Comparison of ENCODE assay signal across 7 cellular contexts in the genomic region with DNA sequence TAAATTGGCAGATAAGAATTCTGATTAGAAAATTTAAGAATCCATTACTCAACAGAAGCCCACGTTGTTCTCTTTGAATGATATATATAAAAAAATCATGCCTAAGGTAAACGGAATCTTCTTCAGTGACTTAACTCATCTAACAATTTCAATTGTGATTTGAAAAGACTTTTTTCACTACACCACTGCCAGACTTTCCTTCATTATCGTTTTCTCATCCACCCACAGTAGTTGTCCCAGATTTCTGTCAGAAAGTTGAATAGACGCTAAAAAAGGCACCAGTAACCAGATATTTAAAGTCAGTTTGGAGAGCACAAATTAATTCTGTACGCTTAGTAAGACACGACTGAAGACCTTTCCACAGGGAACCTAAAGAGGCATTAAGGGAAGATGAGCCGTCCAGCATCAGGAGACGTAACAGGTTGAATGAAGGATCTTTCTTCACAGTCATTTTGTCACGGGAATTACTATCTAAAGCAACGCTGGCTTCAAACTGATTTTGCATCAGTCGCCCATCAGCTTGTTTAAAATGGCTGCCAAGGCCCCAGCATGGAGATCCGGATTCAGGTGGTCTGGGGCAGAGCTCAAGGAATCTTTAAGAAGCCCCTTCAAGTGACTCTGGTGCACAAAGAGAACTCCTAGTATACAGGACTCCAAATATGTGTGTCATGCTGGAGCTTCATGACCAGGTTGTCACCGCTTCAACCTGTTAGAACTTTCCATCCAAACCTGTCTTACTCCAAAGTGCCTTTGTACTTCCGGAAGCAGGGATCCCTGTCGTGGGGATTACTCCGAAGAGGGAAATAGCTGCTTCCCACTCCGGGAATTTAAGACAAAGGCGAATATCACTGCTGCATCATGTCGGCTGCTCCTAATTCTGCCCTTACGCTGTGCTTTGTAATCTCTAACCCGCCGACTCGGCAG. TPM values are rescaled to one million over a fixed set of nuclear protein-coding genes. Genes with fewer than 3 reads are reported as not detected.
DNase-seq lines count a peak whose midpoint lies in the region; ATAC-seq and TF ChIP-seq lines count a peak whose summit lies in the region.

No MANE protein-coding gene starts in this region.

- TF ChIP-seq CTCF in GM12864 (IDR thresholded peaks at IDR 0.05; ENCODE audit: low read depth, low read length, missing control alignments) (no peak), mammary epithelial cell (conservative IDR thresholded peaks at IDR 0.05 in 1 of 2, IDR thresholded peaks at IDR 0.05 in 1 of 2; ENCODE audit: extremely low read depth in 1 of 2, insufficient read depth in 1 of 2, low read depth in 1 of 2, low read length in 2 of 2) (no peak), liver (IDR thresholded peaks at IDR 0.05; ENCODE audit: low read depth, low read length, missing input control) (no peak), testis (IDR thresholded peaks at IDR 0.05) (no peak)

- H3K4me3 ChIP-seq in GM12864 (ENCODE audit: low read depth, low read length): peak overlapping the region; percentile 86
- peak overlapping the region; percentile 86 to 94 (median 86) for H3K4me3 ChIP-seq in mammary epithelial cell (replicated peaks in 1 of 3; ENCODE audit: insufficient read depth in 1 of 3, low read depth in 2 of 3, low read length in 3 of 3)
- H3K4me3 ChIP-seq in liver (ENCODE audit: low read depth in 1 of 3, low read length in 3 of 3): peak overlapping the region; percentile 77 to 88 (median 77)
- peak overlapping the region; percentile 86 to 90 for H3K4me3 ChIP-seq in testis

- DNase-seq in GM12864 (ENCODE audit: low read depth) (no peak), NCI-H2227 treated with DMSO at 0.1 percent for 48 hours (lab: John Stamatoyannopoulos, UW) (peak; percentile 31), mammary epithelial cell (peak; percentile 39), testis (peak; percentile 57), sciatic nerve (ENCODE audit: low spot score) (no peak), HPDE6-E6E7 (ENCODE audit: extremely low spot score) (no peak)

- WGBS in mammary epithelial cell (ENCODE audit: low coverage, missing lambda C conversion rate): 6% methylated on average over 20 of the region's 23 CpGs
- WGBS in liver: 16% methylated on average over 23 of the region's 23 CpGs
- WGBS in testis, 2 donors: 20 to 21% methylated on average over 23 of the region's 23 CpGs

- in situ Hi-C loops in mammary epithelial cell (cut with MboI; ENCODE audit: low sequenced_read_pairs in 2 of 2): no loop called here

- H3K27ac ChIP-seq in mammary epithelial cell (ENCODE audit: insufficient read depth, low read depth, low read length) (peak overlapping the region; percentile 93), liver (ENCODE audit: low read depth in 1 of 2, low read length in 2 of 2) (peak overlapping the region; percentile 93 to 95), testis (peak overlapping the region; percentile 93 to 95)

- intact Hi-C loops in mammary epithelial cell (cut with micrococcal nuclease) (no loop called here), testis (cut with DNase I; ENCODE audit: low total_unique reads) (no loop called here), sciatic nerve (cut with DNase I) (no loop called here)

- H3K27me3 ChIP-seq in mammary epithelial cell (ENCODE audit: insufficient read depth, low read length) (no peaks in the 10 kb centered on the region), liver (ENCODE audit: control insufficient read depth in 4 of 4, insufficient read depth in 4 of 4, low read length in 3 of 4) (no peaks in the 10 kb centered on the region), testis (no peaks in the 10 kb centered on the region)

- BruUV-seq in mammary epithelial cell (replicated peaks; lab: Mats Ljungman, UMichigan): no TSS peak

- H3K79me2 ChIP-seq in mammary epithelial cell (ENCODE audit: insufficient read depth, low read length): peaks cover 52% of the 10 kb centered on the region

- H3K4me2 ChIP-seq in mammary epithelial cell (ENCODE audit: insufficient read depth, low read depth, low read length): peak overlapping the region; percentile 93

- peak overlapping the region; percentile 98 for H2AFZ ChIP-seq in mammary epithelial cell (ENCODE audit: low read depth, low read length)

- no peak for TF ChIP-seq RAD21 in liver (IDR thresholded peaks at IDR 0.05)

- no peaks in the 10 kb centered on the region for H4K20me1 ChIP-seq in mammary epithelial cell (ENCODE audit: insufficient read depth, low read length)

- H3K4me1 ChIP-seq in mammary epithelial cell (ENCODE audit: insufficient read depth, low read length): peaks cover 14% of the 10 kb centered on the region
- peaks cover 2 to 44% (median 21%) of the 10 kb centered on the region in 4 donors for H3K4me1 ChIP-seq in liver (ENCODE audit: control insufficient read depth in 4 of 4, insufficient read depth in 4 of 4, low read length in 3 of 4)
- peaks cover 15% of the 10 kb centered on the region for H3K4me1 ChIP-seq in testis

- no peak for TF ChIP-seq POLR2A in testis (IDR thresholded peaks at IDR 0.05)

- H3K9me3 ChIP-seq in mammary epithelial cell (replicated peaks; ENCODE audit: insufficient read depth, low read length) (no peaks in the 10 kb centered on the region), liver (ENCODE audit: control insufficient read depth in 4 of 4, low read length in 3 of 4) (no peaks in the 10 kb centered on the region), testis (no peaks in the 10 kb centered on the region)

- H3K9ac ChIP-seq in mammary epithelial cell (ENCODE audit: insufficient read depth, low read length) (peak overlapping the region; percentile 97), liver (ENCODE audit: low read depth in 1 of 2, low read length in 2 of 2) (peak overlapping the region; percentile 50 to 93)

- CTCF ChIA-PET in mammary epithelial cell (lab: Charles Lee; ENCODE audit: low non-redundant PET): no interaction called here

- H3K36me3 ChIP-seq in mammary epithelial cell (ENCODE audit: insufficient read depth, low read length) (no peaks in the 10 kb centered on the region), liver (ENCODE audit: control insufficient read depth in 4 of 4, insufficient read depth in 3 of 4, low read depth in 1 of 4, low read length in 3 of 4) (no peaks in the 10 kb centered on the region), testis (ENCODE audit: low read depth, missing control alignments) (no peaks in the 10 kb centered on the region)

- no peak for ATAC-seq in sciatic nerve

- dilution Hi-C loops in mammary epithelial cell (cut with HindIII; ENCODE audit: low sequenced_read_pairs): no loop called here

TF ChIP-seq in liver, 16 proteins besides CTCF, POLR2A, EP300 and RAD21:
- TF ChIP-seq HNF4G (IDR thresholded peaks at IDR 0.05) (peak; percentile 5), YY1 (IDR thresholded peaks at IDR 0.05) (peak; percentile 91), FOXA1 (IDR thresholded peaks at IDR 0.05) (no peak), HNF4A (conservative IDR thresholded peaks at IDR 0.05) (no peak)

RNA-seq across cellular contexts. Expression of gene HIGD1A, which starts 1.2 kb away (rescaled TPM):
- total RNA-seq in mammary epithelial cell (100 to 1,000 TPM; 139 to 165 TPM), liver (100 to 1,000 TPM; 117 to 234 TPM), testis (100 to 1,000 TPM in 1 of 2 donors, 10 to 100 TPM in 1; 95.6 to 110 TPM), sciatic nerve (71.4 TPM)
- polyA plus RNA-seq in mammary epithelial cell (170 TPM), liver (100 to 1,000 TPM; 256 TPM), testis (ENCODE audit: insufficient read depth, low read depth, low replicate concordance) (133 TPM)
- polyA minus RNA-seq in mammary epithelial cell: 31.3 TPM

RNA-seq across cellular contexts. Expression of gene ACKR2, which starts 6.1 kb away (rescaled TPM):
- total RNA-seq in mammary epithelial cell (under 1 TPM; 0.52 to 0.67 TPM), liver (10 to 100 TPM; 12.5 to 19.3 TPM), testis (1 to 10 TPM; 3.4 to 7.8 TPM), sciatic nerve (19.0 TPM)
- polyA plus RNA-seq in mammary epithelial cell (0.19 TPM), liver (1 to 10 TPM; 7.3 to 9.2 TPM), testis (ENCODE audit: insufficient read depth, low read depth, low replicate concordance) (2.7 TPM)
- polyA minus RNA-seq in mammary epithelial cell: not detected

RNA-seq across cellular contexts. Expression of gene CCDC13, which starts 30.1 kb away (rescaled TPM):
- total RNA-seq in mammary epithelial cell (under 1 TPM; 0.49 to 0.50 TPM), liver (1 to 10 TPM in 1 of 2 donors, under 1 TPM in 1; 0.42 to 2.3 TPM), testis (10 to 100 TPM in 1 of 2 donors, 1 to 10 TPM in 1; 6.5 to 12.5 TPM), sciatic nerve (3.1 TPM)
- polyA plus RNA-seq in mammary epithelial cell (0.15 TPM), liver (1 to 10 TPM in 1 of 2 donors, under 1 TPM in 1; 0.69 to 1.4 TPM), testis (ENCODE audit: insufficient read depth, low read depth, low replicate concordance) (23.0 TPM)
- polyA minus RNA-seq in mammary epithelial cell: not detected

Comparison
In these comparisons a context has a peak if more than half of its experiments do, and no peak if none do; other contexts are left out.
1. DNase-seq: peak in NCI-H2227 treated with DMSO at 0.1 percent for 48 hours (single experiment), mammary epithelial cell (single experiment) and testis (single experiment); none in GM12864 (single experiment), sciatic nerve (single experiment) and HPDE6-E6E7 (single experiment).
2. Peak in every context shown above with its lines, with median percentiles within 50 percentile points of each other: H3K4me3 ChIP-seq and H3K27ac ChIP-seq.